In genomic region chr9:89452561-89452960, GRCh38 we compare ENCODE assay signal across 26 cellular contexts. TPM values are rescaled to one million over a fixed set of nuclear protein-coding genes. Genes with fewer than 3 reads are reported as not detected.
A peak's percentile ranks its signal among the peaks of the same experiment; 100 is the strongest.
DNase-seq lines count a peak whose midpoint lies in the region; ATAC-seq lines count a peak whose summit lies in the region.
"Had no signal": no experiment of that assay in that cellular context is flagged by ENCODE, and none has a peak within 500 bp of the region (broad histone marks: within the 10 kb centered on the region; RNA-seq: fewer than 3 reads in every experiment).

No MANE protein-coding gene starts in this region.

- POLR2A ChIA-PET in activated CD4-positive, alpha-beta memory T cell treated with anti-CD3 and anti-CD28 coated beads, Interleukin-2, amount 10 ng/mL, durations not matched to agents 7 days and 5 days (lab: Charles Lee), result interaction anchor here (1.1 to 2.2 kb wide), 3 partner anchors 10 to 96 kb away, joined by 5 to 8 read pairs (median 6); no protein-coding TSS in a partner anchor

- H3K4me1 Mint-ChIP-seq in activated naive CD4-positive, alpha-beta T cell treated with anti-CD3 and anti-CD28 coated beads, Interleukin-2, amount 50 U/mL, for 24 hours, result peaks cover 91% of the 10 kb centered on the region
- H3K4me1 Mint-ChIP-seq in activated CD4-positive, alpha-beta memory T cell treated with anti-CD3 and anti-CD28 coated beads, Interleukin-2, amount 10 ng/mL, durations not matched to agents 7 days and 5 days, result peaks cover 87% of the 10 kb centered on the region

- DNase-seq in activated naive CD4-positive, alpha-beta T cell (lab: John Stamatoyannopoulos, UW), result no peak
- no peak for DNase-seq in activated CD4-positive, alpha-beta memory T cell treated with anti-CD3 and anti-CD28 coated beads, Interleukin-2, amount 10 ng/mL, durations not matched to agents 7 days and 5 days
- DNase-seq in NCI-H2029 treated with DMSO at 0.1 percent for 48 hours (lab: John Stamatoyannopoulos, UW) (no peak), AG08396 (ENCODE audit: low spot score) (no peak)
- DNase-seq: activated CD4-positive, CD25-positive, alpha-beta regulatory T cell; activated gamma-delta T cell; C1 segment of cervical spinal cord; central memory CD4-positive, alpha-beta T cell; DMS 273 treated with DMSO at 0.1 percent for 48 hours; HCEC 1CT; left lung; NCI-H1105 treated with DMSO at 0.1 percent for 48 hours; NCI-H2081 treated with DMSO at 0.1 percent for 48 hours; NCI-H524; nephron progenitor cell; Peyer's patch; SJCRH30; stimulated activated CD4-positive, alpha-beta T cell treated with anti-CD3 and anti-CD28 coated beads, Interleukin-15, amount 100 ng/mL, for 24 hours had no signal

- H3K27ac Mint-ChIP-seq in activated naive CD4-positive, alpha-beta T cell treated with anti-CD3 and anti-CD28 coated beads, Interleukin-2, amount 50 U/mL, for 24 hours, result peak overlapping the region; percentile 97
- peak overlapping the region; percentile 48 for H3K27ac Mint-ChIP-seq in activated CD4-positive, alpha-beta memory T cell treated with anti-CD3 and anti-CD28 coated beads, Interleukin-2, amount 10 ng/mL, durations not matched to agents 7 days and 5 days
- H3K27ac Mint-ChIP-seq: nephron progenitor cell had no signal

- peak overlapping the region; percentile 75 for H3K4me3 Mint-ChIP-seq in activated naive CD4-positive, alpha-beta T cell treated with anti-CD3 and anti-CD28 coated beads, Interleukin-2, amount 50 U/mL, for 24 hours
- H3K4me3 Mint-ChIP-seq in activated CD4-positive, alpha-beta memory T cell treated with anti-CD3 and anti-CD28 coated beads, Interleukin-2, amount 10 ng/mL, durations not matched to agents 7 days and 5 days, result no peak overlapping the region
- H3K4me3 Mint-ChIP-seq: nephron progenitor cell had no signal

- ATAC-seq in HG02759 (IDR thresholded peaks at IDR 0.05; ENCODE audit: unreplicated experiment), result no peak
- ATAC-seq: left lung, sciatic nerve had no signal

- CTCF ChIA-PET in activated CD4-positive, alpha-beta memory T cell treated with anti-CD3 and anti-CD28 coated beads, Interleukin-2, amount 10 ng/mL, durations not matched to agents 7 days and 5 days (lab: Charles Lee), result interaction anchor here (2.1 to 5.5 kb wide), 2 partner anchors 42 to 96 kb away, joined by 5 to 27 read pairs; no protein-coding TSS in a partner anchor

- peaks cover 33% of the 10 kb centered on the region for H3K36me3 Mint-ChIP-seq in activated naive CD4-positive, alpha-beta T cell treated with anti-CD3 and anti-CD28 coated beads, Interleukin-2, amount 50 U/mL, for 24 hours
- peaks cover 79% of the 10 kb centered on the region for H3K36me3 Mint-ChIP-seq in activated CD4-positive, alpha-beta memory T cell treated with anti-CD3 and anti-CD28 coated beads, Interleukin-2, amount 10 ng/mL, durations not matched to agents 7 days and 5 days (ENCODE audit: low read depth)

- H3K9me3 Mint-ChIP-seq in activated naive CD4-positive, alpha-beta T cell treated with anti-CD3 and anti-CD28 coated beads, Interleukin-2, amount 50 U/mL, for 24 hours, result no peaks in the 10 kb centered on the region
- no peaks in the 10 kb centered on the region for H3K9me3 Mint-ChIP-seq in activated CD4-positive, alpha-beta memory T cell treated with anti-CD3 and anti-CD28 coated beads, Interleukin-2, amount 10 ng/mL, durations not matched to agents 7 days and 5 days
- H3K9me3 Mint-ChIP-seq: nephron progenitor cell had no signal

- H3K27me3 Mint-ChIP-seq in activated naive CD4-positive, alpha-beta T cell treated with anti-CD3 and anti-CD28 coated beads, Interleukin-2, amount 50 U/mL, for 24 hours, result no peaks in the 10 kb centered on the region
- H3K27me3 Mint-ChIP-seq in activated CD4-positive, alpha-beta memory T cell treated with anti-CD3 and anti-CD28 coated beads, Interleukin-2, amount 10 ng/mL, durations not matched to agents 7 days and 5 days, result no peaks in the 10 kb centered on the region

- H3K27ac ChIP-seq in cingulate gyrus (ENCODE audit: low read depth, low read length) (peak overlapping the region; percentile 96), temporal lobe (ENCODE audit: low read depth, low read length) (peak overlapping the region; percentile 100)
- H3K27ac ChIP-seq: epithelial cell of prostate, left lung, Peyer's patch, SJCRH30, suprapubic skin, vagina had no signal

RNA-seq across cellular contexts. Expression of gene SEMA4D, which starts 45.4 kb away (rescaled TPM):
- 100 to 1,000 TPM; 339 to 350 TPM for total RNA-seq in activated CD4-positive, alpha-beta memory T cell treated with anti-CD3 and anti-CD28 coated beads, Interleukin-2, amount 10 ng/mL, durations not matched to agents 7 days and 5 days
- total RNA-seq in temporal lobe, result 10.6 TPM
- total RNA-seq: SJCRH30 had no signal

Comparison
In these comparisons a context has a peak if more than half of its experiments do, and no peak if none do; other contexts are left out.
1. RNA of gene SEMA4D, which starts 45.4 kb away (total RNA-seq): 339 to 350 TPM in activated CD4-positive, alpha-beta memory T cell treated with anti-CD3 and anti-CD28 coated beads, Interleukin-2, amount 10 ng/mL, durations not matched to agents 7 days and 5 days; 10.6 TPM in temporal lobe (single experiment); every median in the first group is over 10 times any median in the second.